ENCODE assay signal across 8 cellular contexts in genomic region chr7:149771696-149772235, GRCh38. TPM values are rescaled to one million over a fixed set of nuclear protein-coding genes. Genes with fewer than 3 reads are reported as not detected.
A peak's percentile ranks its signal among the peaks of the same experiment; 100 is the strongest.
DNase-seq lines count a peak whose midpoint lies in the region; ATAC-seq lines count a peak whose summit lies in the region.

No MANE protein-coding gene starts in this region.

- peak; percentile 96 for DNase-seq in DMS 273 (lab: John Stamatoyannopoulos, UW; ENCODE audit: unreplicated experiment)
- peak; percentile 92 for DNase-seq in OCI-M1 (lab: John Stamatoyannopoulos, UW)
- DNase-seq in activated T-cell treated with anti-CD3 and anti-CD28 coated beads, Interleukin-2, amount 50 U/mL, for 4 hours, result peak; percentile 82
- peak; percentile 83 for DNase-seq in fibroblast of gingiva (ENCODE audit: low read depth)
- peak; percentile 74 to 89 (median 85) for DNase-seq in naive thymus-derived CD4-positive, alpha-beta T cell
- peak; percentile 70 for DNase-seq in stimulated activated CD8-positive, alpha-beta memory T cell treated with anti-CD3 and anti-CD28 coated beads, Interleukin-7, amount 100 ng/mL, for 48 hours (ENCODE audit: extremely low read depth in 1 of 2, low read depth in 1 of 2)

- peak overlapping the region in 6 of 9 donors; percentile 10 to 70 (median 42) for H3K27ac Mint-ChIP-seq in naive thymus-derived CD4-positive, alpha-beta T cell

- no peak overlapping the region for H3K27ac ChIP-seq in HUES6 (ENCODE audit: low read depth, low read length)
- H3K27ac ChIP-seq in naive thymus-derived CD4-positive, alpha-beta T cell (ENCODE audit: low read depth, low read length), result peak overlapping the region; percentile 71

- ATAC-seq in GM21447 (IDR thresholded peaks at IDR 0.05; ENCODE audit: unreplicated experiment), result peak; percentile 91
- ATAC-seq in activated T-cell treated with anti-CD3 and anti-CD28 coated beads, Interleukin-2, amount 50 U/mL, for 4 hours, result peak; percentile 92 to 95
- ATAC-seq in naive thymus-derived CD4-positive, alpha-beta T cell, result peak; percentile 94

- CTCF ChIA-PET in naive thymus-derived CD4-positive, alpha-beta T cell (lab: Charles Lee), result no interaction called here

- H3K9me3 ChIP-seq in HUES6 (ENCODE audit: control insufficient read depth, insufficient read depth, low read depth, low read length), result no peaks in the 10 kb centered on the region
- no peaks in the 10 kb centered on the region for H3K9me3 ChIP-seq in naive thymus-derived CD4-positive, alpha-beta T cell (ENCODE audit: control insufficient read depth in 2 of 3, low read length in 3 of 3)

- H3K36me3 Mint-ChIP-seq in activated T-cell treated with anti-CD3 and anti-CD28 coated beads, Interleukin-2, amount 50 U/mL, for 4 hours (ENCODE audit: insufficient read depth), result no peaks in the 10 kb centered on the region
- peaks cover 0 to 17% (median under 1%) of the 10 kb centered on the region in 5 donors for H3K36me3 Mint-ChIP-seq in naive thymus-derived CD4-positive, alpha-beta T cell

- peak overlapping the region; percentile 74 for H3K4me3 Mint-ChIP-seq in activated T-cell treated with anti-CD3 and anti-CD28 coated beads, Interleukin-2, amount 50 U/mL, for 4 hours
- peak overlapping the region; percentile 16 to 88 (median 78) for H3K4me3 Mint-ChIP-seq in naive thymus-derived CD4-positive, alpha-beta T cell

- H3K4me1 ChIP-seq in HUES6 (ENCODE audit: control insufficient read depth, insufficient read depth, low read length), result peaks cover 14% of the 10 kb centered on the region
- peaks cover 5 to 8% of the 10 kb centered on the region in 2 donors for H3K4me1 ChIP-seq in naive thymus-derived CD4-positive, alpha-beta T cell (ENCODE audit: control insufficient read depth in 2 of 2, insufficient read depth in 2 of 2, low read length in 2 of 2)

- H3K27me3 Mint-ChIP-seq in activated T-cell treated with anti-CD3 and anti-CD28 coated beads, Interleukin-2, amount 50 U/mL, for 4 hours (ENCODE audit: low read depth), result peaks cover 1% of the 10 kb centered on the region
- peaks cover 0 to 46% (median 0%) of the 10 kb centered on the region in 5 donors for H3K27me3 Mint-ChIP-seq in naive thymus-derived CD4-positive, alpha-beta T cell

- H3K9me3 Mint-ChIP-seq in activated T-cell treated with anti-CD3 and anti-CD28 coated beads, Interleukin-2, amount 50 U/mL, for 4 hours, result no peaks in the 10 kb centered on the region
- H3K9me3 Mint-ChIP-seq in naive thymus-derived CD4-positive, alpha-beta T cell, result no peaks in the 10 kb centered on the region

- peaks cover 7% of the 10 kb centered on the region for H3K4me1 Mint-ChIP-seq in activated T-cell treated with anti-CD3 and anti-CD28 coated beads, Interleukin-2, amount 50 U/mL, for 4 hours (ENCODE audit: low read depth)
- H3K4me1 Mint-ChIP-seq in naive thymus-derived CD4-positive, alpha-beta T cell, result peaks cover 2 to 29% (median 21%) of the 10 kb centered on the region in 7 donors

- H3K36me3 ChIP-seq in HUES6 (ENCODE audit: control insufficient read depth, insufficient read depth, low read length), result no peaks in the 10 kb centered on the region
- H3K36me3 ChIP-seq in naive thymus-derived CD4-positive, alpha-beta T cell (ENCODE audit: control insufficient read depth in 2 of 3, insufficient read depth in 3 of 3, low read length in 3 of 3), result peaks cover 0 to 14% (median 0%) of the 10 kb centered on the region in 3 experiments

- H3K4me3 ChIP-seq in HUES6 (ENCODE audit: low read depth, low read length), result peak overlapping the region; percentile 81
- H3K4me3 ChIP-seq in naive thymus-derived CD4-positive, alpha-beta T cell (ENCODE audit: low read length), result peak overlapping the region; percentile 72

- intact Hi-C loops in naive thymus-derived CD4-positive, alpha-beta T cell (cut with micrococcal nuclease), result loop anchor here (1.0 to 10.0 kb wide), 10 partner anchors 29 to 1581 kb away; partner anchors contain the start of genes ZNF862 (in 2 of the 2), ATP6V0E2 (in 1 of the 2), CHPF2 (in 1 of the 2) and ZNF783 (in 1 of the 2)

- peak overlapping the region; percentile 42 for H3K9ac ChIP-seq in HUES6 (ENCODE audit: low read length)

- peaks cover 83% of the 10 kb centered on the region for H3K27me3 ChIP-seq in HUES6 (ENCODE audit: control insufficient read depth, insufficient read depth, low read length)
- H3K27me3 ChIP-seq in naive thymus-derived CD4-positive, alpha-beta T cell (ENCODE audit: control insufficient read depth in 2 of 2, insufficient read depth in 2 of 2, low read length in 2 of 2), result no peaks in the 10 kb centered on the region

- POLR2A ChIA-PET in naive thymus-derived CD4-positive, alpha-beta T cell (lab: Charles Lee), result interaction anchor here (0.6 to 0.9 kb wide), 3 partner anchors 66 to 269 kb away, joined by 3 to 5 read pairs (median 4); partner anchors contain the start of gene ZNF862

RNA-seq across cellular contexts. Expression of gene ZNF467, which starts 1.6 kb away (rescaled TPM):
- under 1 TPM; 0.08 to 0.18 (median 0.16) TPM for total RNA-seq in activated T-cell treated with anti-CD3 and anti-CD28 coated beads, Interleukin-2, amount 50 U/mL, for 4 hours
- total RNA-seq in naive thymus-derived CD4-positive, alpha-beta T cell, result 10 to 100 TPM in 1 of 5 experiments, 1 to 10 TPM in 3, under 1 TPM in 1; 0.17 to 33.1 (median 4.5) TPM
- polyA plus RNA-seq in naive thymus-derived CD4-positive, alpha-beta T cell, result 1 to 10 TPM; 6.8 to 9.8 TPM
